ENCODE assay signal across 35 cellular contexts in the genomic region with DNA sequence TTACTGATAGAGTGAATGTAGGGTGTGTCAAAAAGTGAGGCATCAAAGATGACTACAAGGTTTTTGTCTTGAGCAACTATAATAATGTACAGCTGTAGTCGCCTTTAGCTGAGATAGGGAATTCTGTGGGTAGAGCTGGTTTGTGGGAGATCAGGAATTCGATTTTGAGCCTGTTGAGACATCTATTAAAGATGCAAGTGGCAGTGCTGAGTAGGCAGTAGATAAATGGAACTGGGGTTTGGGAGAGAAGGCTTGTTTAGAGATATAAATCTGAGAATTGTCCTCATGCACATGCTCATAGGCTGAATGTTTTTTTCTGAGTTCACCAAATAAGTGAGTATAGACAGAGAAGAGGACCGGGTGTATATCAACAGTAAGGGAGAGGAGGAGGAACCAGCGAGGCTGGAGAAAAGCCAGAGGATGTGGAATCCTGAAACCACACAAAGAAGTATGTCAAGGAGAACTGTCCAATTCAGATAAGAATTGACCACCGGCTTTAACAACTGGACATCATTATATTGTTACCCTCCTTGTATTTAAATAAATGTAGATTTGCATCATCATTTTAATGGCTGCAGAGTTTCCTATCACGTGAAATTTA.
DNase-seq lines count a peak whose midpoint lies in the region; ATAC-seq, FAIRE-seq and TF ChIP-seq lines count a peak whose summit lies in the region.
"Had no signal": no experiment of that assay in that cellular context is flagged by ENCODE, and none has a peak within 500 bp of the region (broad histone marks: within the 10 kb centered on the region; RNA-seq: fewer than 3 reads in every experiment).

No MANE protein-coding gene starts in this region.

- H3K4me3 ChIP-seq in astrocyte (ENCODE audit: insufficient read depth, low read depth, low read length) (no peak overlapping the region), fibroblast of the aortic adventitia (ENCODE audit: low read depth, low read length) (no peak overlapping the region), gastrocnemius medialis (no peak overlapping the region)
- H3K4me3 ChIP-seq: prostate gland, right lobe of liver, SJSA1, stomach, thyroid gland, vagina had no signal

- H3K4me1 ChIP-seq in astrocyte (ENCODE audit: insufficient read depth, low read length): peaks cover 3% of the 10 kb centered on the region
- no peaks in the 10 kb centered on the region for H3K4me1 ChIP-seq in gastrocnemius medialis
- H3K4me1 ChIP-seq: prostate gland, right lobe of liver, SJSA1, stomach, thyroid gland, vagina had no signal

- no peaks in the 10 kb centered on the region for H3K36me3 ChIP-seq in astrocyte (ENCODE audit: insufficient read depth, low read length)
- no peaks in the 10 kb centered on the region for H3K36me3 ChIP-seq in gastrocnemius medialis
- H3K36me3 ChIP-seq: prostate gland, SJSA1, thyroid gland had no signal

- DNase-seq in A172 (ENCODE audit: low spot score) (peak; percentile 61), M059J (ENCODE audit: low read depth) (peak; percentile 34), astrocyte (ENCODE audit: low read depth) (peak; percentile 75), fibroblast of the aortic adventitia (ENCODE audit: low read depth) (peak; percentile 36), AG08396 (ENCODE audit: low spot score) (no peak), gastrocnemius medialis (no peak), D721Med (ENCODE audit: insufficient read length, low spot score) (no peak), midbrain (lab: John Stamatoyannopoulos, UW) (no peak)
- DNase-seq: activated gamma-delta T cell treated with Interleukin-2 at 50 U/mL for 16 hours; activated naive CD8-positive, alpha-beta T cell treated with anti-CD3 and anti-CD28 coated beads, Interleukin-2, amount 50 U/mL, for 24 hours; activated T-cell treated with anti-CD3 and anti-CD28 coated beads, Interleukin-2, amount 50 U/mL, for 4 hours; CD8-positive, alpha-beta T cell; cerebellar nuclear complex; kidney; naive thymus-derived CD4-positive, alpha-beta T cell; NCI-H1417; NCI-H2081; NCI-H446; NCI-H774; right lobe of liver; stimulated activated CD4-positive, alpha-beta T cell treated with anti-CD3 and anti-CD28 coated beads, Interleukin-12 subunit alpha, Interleukin-12 subunit beta, amount 100 ng/mL, for 4 hours; stimulated activated CD4-positive, alpha-beta T cell treated with anti-CD3 and anti-CD28 coated beads, Interleukin-2, amount 100 ng/mL, for 48 hours; stomach; T-cell; thyroid gland had no signal

- H3K9ac ChIP-seq in astrocyte (ENCODE audit: low read length): no peak overlapping the region

- FAIRE-seq in astrocyte (lab: Jason Lieb, UNC) (no peak), D721Med (lab: Jason Lieb, UNC) (no peak)
- FAIRE-seq: A204.1, endometrium, GM18507, kidney had no signal

- in situ Hi-C loops in gastrocnemius medialis (cut with MboI; ENCODE audit: low sequenced_read_pairs in 4 of 4): no loop called here

- no peak overlapping the region for H3K4me3 Mint-ChIP-seq in astrocyte (ENCODE audit: unreplicated experiment)
- H3K4me3 Mint-ChIP-seq: activated naive CD8-positive, alpha-beta T cell treated with anti-CD3 and anti-CD28 coated beads, Interleukin-2, amount 50 U/mL, for 24 hours; activated T-cell treated with anti-CD3 and anti-CD28 coated beads, Interleukin-2, amount 50 U/mL, for 4 hours; B cell; brain; CD8-positive, alpha-beta T cell; naive thymus-derived CD4-positive, alpha-beta T cell; T-cell had no signal

- no peak for TF ChIP-seq CTCF in astrocyte (IDR thresholded peaks at IDR 0.05; ENCODE audit: insufficient read depth, low read depth, low read length)
- TF ChIP-seq CTCF in fibroblast of the aortic adventitia (IDR thresholded peaks at IDR 0.05; ENCODE audit: insufficient read depth, low read length): no peak
- TF ChIP-seq CTCF in gastrocnemius medialis (IDR thresholded peaks at IDR 0.05 in 4 of 5, conservative IDR thresholded peaks at IDR 0.05 in 1 of 5): no peak
- no peak for TF ChIP-seq CTCF in D721Med (IDR thresholded peaks at IDR 0.05; ENCODE audit: insufficient read depth, missing control alignments)

- no peak overlapping the region for H3K27ac Mint-ChIP-seq in astrocyte (ENCODE audit: unreplicated experiment)
- H3K27ac Mint-ChIP-seq: activated naive CD8-positive, alpha-beta T cell treated with anti-CD3 and anti-CD28 coated beads, Interleukin-2, amount 50 U/mL, for 24 hours; B cell; brain; CD8-positive, alpha-beta T cell; naive thymus-derived CD4-positive, alpha-beta T cell; T-cell had no signal

- H3K9me3 Mint-ChIP-seq in astrocyte (ENCODE audit: unreplicated experiment): no peaks in the 10 kb centered on the region
- H3K9me3 Mint-ChIP-seq: activated naive CD8-positive, alpha-beta T cell treated with anti-CD3 and anti-CD28 coated beads, Interleukin-2, amount 50 U/mL, for 24 hours; activated T-cell treated with anti-CD3 and anti-CD28 coated beads, Interleukin-2, amount 50 U/mL, for 4 hours; brain; CD8-positive, alpha-beta T cell; T-cell had no signal

- ATAC-seq in gastrocnemius medialis: no peak
- ATAC-seq: activated naive CD8-positive, alpha-beta T cell treated with anti-CD3 and anti-CD28 coated beads, Interleukin-2, amount 50 U/mL, for 24 hours; activated T-cell treated with anti-CD3 and anti-CD28 coated beads, Interleukin-2, amount 50 U/mL, for 4 hours; CD8-positive, alpha-beta T cell; naive thymus-derived CD4-positive, alpha-beta T cell; right lobe of liver; T-cell had no signal

- no peaks in the 10 kb centered on the region for H3K79me2 ChIP-seq in astrocyte (ENCODE audit: insufficient read depth, low read length)

- no peaks in the 10 kb centered on the region for H3K9me3 ChIP-seq in astrocyte (ENCODE audit: insufficient read depth, low read depth, low read length)
- no peaks in the 10 kb centered on the region for H3K9me3 ChIP-seq in gastrocnemius medialis
- H3K9me3 ChIP-seq: neutrophil, prostate gland, right lobe of liver, SJSA1, stomach, thyroid gland, vagina had no signal

- no peaks in the 10 kb centered on the region for H3K27me3 Mint-ChIP-seq in astrocyte (ENCODE audit: low read depth, unreplicated experiment)
- H3K27me3 Mint-ChIP-seq: activated naive CD8-positive, alpha-beta T cell treated with anti-CD3 and anti-CD28 coated beads, Interleukin-2, amount 50 U/mL, for 24 hours; brain had no signal

- no peak overlapping the region for H3K4me2 ChIP-seq in astrocyte (ENCODE audit: low read length)

- H3K36me3 Mint-ChIP-seq in astrocyte (ENCODE audit: low read depth, unreplicated experiment): peaks cover 6% of the 10 kb centered on the region
- H3K36me3 Mint-ChIP-seq: brain; CD8-positive, alpha-beta T cell; naive thymus-derived CD4-positive, alpha-beta T cell; T-cell had no signal

- H4K20me1 ChIP-seq in astrocyte (ENCODE audit: insufficient read depth, low read length): no peaks in the 10 kb centered on the region

- no peak overlapping the region for H2AFZ ChIP-seq in astrocyte (ENCODE audit: low read depth, low read length)

- intact Hi-C loops in gastrocnemius medialis (cut with DNase I; ENCODE audit: low total_unique reads): no loop called here

- peaks cover 5% of the 10 kb centered on the region for H3K4me1 Mint-ChIP-seq in astrocyte (ENCODE audit: low read depth, unreplicated experiment)
- H3K4me1 Mint-ChIP-seq: activated naive CD8-positive, alpha-beta T cell treated with anti-CD3 and anti-CD28 coated beads, Interleukin-2, amount 50 U/mL, for 24 hours; B cell; brain; naive thymus-derived CD4-positive, alpha-beta T cell; T-cell had no signal

- TF ChIP-seq POLR2A in gastrocnemius medialis (IDR thresholded peaks at IDR 0.05): no peak

- no peaks in the 10 kb centered on the region for H3K27me3 ChIP-seq in astrocyte (ENCODE audit: insufficient read depth, low read length)
- H3K27me3 ChIP-seq in gastrocnemius medialis: no peaks in the 10 kb centered on the region
- H3K27me3 ChIP-seq: neutrophil, right lobe of liver, SJSA1, stomach, thyroid gland, vagina had no signal

- H3K27ac ChIP-seq in astrocyte (ENCODE audit: low read depth, low read length) (no peak overlapping the region), gastrocnemius medialis (no peak overlapping the region)
- H3K27ac ChIP-seq: HL-60, neutrophil, prostate gland, right lobe of liver, SJSA1, stomach, thyroid gland, vagina had no signal

Comparison
In these comparisons a context has a peak if more than half of its experiments do, and no peak if none do; other contexts are left out.
1. DNase-seq: peak in A172 (single experiment), M059J (single experiment), astrocyte (single experiment) and fibroblast of the aortic adventitia (single experiment); none in AG08396 (single experiment), gastrocnemius medialis (0 of 2), D721Med (single experiment) and midbrain (single experiment).